ENCODE assay signal across 8 cellular contexts in the genomic region with DNA sequence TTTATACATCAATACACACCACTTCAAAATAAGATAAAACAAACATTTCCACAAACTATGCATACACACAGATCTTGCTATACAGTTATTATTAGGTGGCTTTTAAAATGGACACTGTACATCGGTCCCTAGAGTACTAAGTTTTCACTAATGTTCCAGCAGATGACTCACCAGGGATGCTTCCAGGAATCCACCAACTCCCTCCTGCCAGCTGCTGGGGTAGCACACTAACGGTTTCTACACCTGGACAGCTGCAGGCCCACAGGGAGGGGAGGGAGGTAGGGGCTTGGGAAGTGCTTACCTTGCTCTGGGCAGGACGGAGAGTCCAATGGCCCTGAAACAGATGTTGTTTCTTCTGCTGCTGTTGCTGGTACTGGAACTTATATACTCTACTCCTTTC. TPM values are rescaled to one million over a fixed set of nuclear protein-coding genes. Genes with fewer than 3 reads are reported as not detected.
DNase-seq lines count a peak whose midpoint lies in the region; ATAC-seq and TF ChIP-seq lines count a peak whose summit lies in the region.

A gene (minus strand): TSS at position 357 of the 400 bp plus-strand sequence. CDS start 3,705 bp downstream, outside the sequence.

- H3K4me1 Mint-ChIP-seq in activated CD8-positive, alpha-beta T cell treated with anti-CD3 and anti-CD28 coated beads for 36 hours (ENCODE audit: low read depth) = peaks cover 9% of the 10 kb centered on the region

- CTCF ChIA-PET in activated CD8-positive, alpha-beta T cell treated with anti-CD3 and anti-CD28 coated beads for 36 hours (lab: Charles Lee) = interaction anchor here (1.1 kb wide), 1 partner anchor 13 kb away, joined by 4 read pairs; no protein-coding TSS in a partner anchor

- H3K36me3 Mint-ChIP-seq in activated CD8-positive, alpha-beta T cell treated with anti-CD3 and anti-CD28 coated beads for 36 hours (ENCODE audit: low read depth) = no peaks in the 10 kb centered on the region

- intact Hi-C loops in heart right ventricle (cut with DNase I) (loop anchor here in 4 of 10 donors (5.0 to 10.0 kb wide), 3 partner anchors 107 to 655 kb away; a partner anchor contains a TSS), right cardiac atrium (cut with DNase I) (loop anchor here in 1 of 4 donors (5.0 kb wide), 1 partner anchor 657 kb away; no protein-coding TSS in a partner anchor), upper lobe of right lung (cut with DNase I) (no loop called here)
- intact Hi-C loops in activated CD8-positive, alpha-beta T cell treated with anti-CD3 and anti-CD28 coated beads for 36 hours (cut with micrococcal nuclease) = no loop called here

- DNase-seq in heart right ventricle (no peak), right cardiac atrium (no peak), upper lobe of right lung (no peak), NOMO-1 treated with dmso at 0.1 percent for 144 hours (lab: John Stamatoyannopoulos, UW; ENCODE audit: unreplicated experiment) (no peak)
- DNase-seq in activated CD8-positive, alpha-beta T cell treated with anti-CD3 and anti-CD28 coated beads for 36 hours = no peak

- no peaks in the 10 kb centered on the region for H3K9me3 ChIP-seq in heart right ventricle
- H3K9me3 ChIP-seq in right cardiac atrium (ENCODE audit: control insufficient read depth, low read length) = no peaks in the 10 kb centered on the region
- no peaks in the 10 kb centered on the region for H3K9me3 ChIP-seq in iPS-18a (ENCODE audit: control insufficient read depth, low read depth, low read length)
- no peaks in the 10 kb centered on the region for H3K9me3 ChIP-seq in upper lobe of right lung

- WGBS in heart right ventricle, 2 donors = 50 to 61% methylated on average over 3 of the region's 3 CpGs
- WGBS in right cardiac atrium = 51% methylated on average over 3 of the region's 3 CpGs

- H3K4me3 ChIP-seq in heart right ventricle (peak within 1 kb of the TSS; percentile 34 to 61 (median 50)), right cardiac atrium (ENCODE audit: low read length) (no peak within 1 kb of the TSS), iPS-18a (ENCODE audit: low read length) (peak within 1 kb of the TSS; percentile 60), upper lobe of right lung (peak within 1 kb of the TSS; percentile 50)

- H3K9me3 Mint-ChIP-seq in activated CD8-positive, alpha-beta T cell treated with anti-CD3 and anti-CD28 coated beads for 36 hours = no peaks in the 10 kb centered on the region

- H3K27ac Mint-ChIP-seq in activated CD8-positive, alpha-beta T cell treated with anti-CD3 and anti-CD28 coated beads for 36 hours = no peak within 1 kb of the TSS

- H3K36me3 ChIP-seq in heart right ventricle = no peaks in the 10 kb centered on the region
- no peaks in the 10 kb centered on the region for H3K36me3 ChIP-seq in iPS-18a (ENCODE audit: control insufficient read depth, low read depth, low read length)
- H3K36me3 ChIP-seq in upper lobe of right lung = no peaks in the 10 kb centered on the region

- peaks cover 10% of the 10 kb centered on the region for H3K27me3 Mint-ChIP-seq in activated CD8-positive, alpha-beta T cell treated with anti-CD3 and anti-CD28 coated beads for 36 hours

- H3K4me1 ChIP-seq in heart right ventricle = peaks cover 3 to 12% (median 10%) of the 10 kb centered on the region in 9 donors
- H3K4me1 ChIP-seq in right cardiac atrium (ENCODE audit: control insufficient read depth, insufficient read depth, low read length) = no peaks in the 10 kb centered on the region
- H3K4me1 ChIP-seq in iPS-18a (ENCODE audit: control insufficient read depth, low read depth, low read length) = no peaks in the 10 kb centered on the region
- peaks cover 5% of the 10 kb centered on the region for H3K4me1 ChIP-seq in upper lobe of right lung

- ATAC-seq in heart right ventricle (no peak), right cardiac atrium (no peak), upper lobe of right lung (no peak), GM18909 (IDR thresholded peaks at IDR 0.05; ENCODE audit: poor library complexity, unreplicated experiment) (no peak), HG02571 (IDR thresholded peaks at IDR 0.05; ENCODE audit: unreplicated experiment) (no peak)
- ATAC-seq in activated CD8-positive, alpha-beta T cell treated with anti-CD3 and anti-CD28 coated beads for 36 hours = no peak

- TF ChIP-seq CTCF in heart right ventricle (IDR thresholded peaks at IDR 0.05) = no peak
- no peak for TF ChIP-seq CTCF in activated CD8-positive, alpha-beta T cell treated with anti-CD3 and anti-CD28 coated beads for 36 hours (IDR thresholded peaks at IDR 0.05)
- TF ChIP-seq CTCF in upper lobe of right lung (IDR thresholded peaks at IDR 0.05) = no peak

- peak within 1 kb of the TSS; percentile 56 for H3K4me3 Mint-ChIP-seq in activated CD8-positive, alpha-beta T cell treated with anti-CD3 and anti-CD28 coated beads for 36 hours

- POLR2A ChIA-PET in activated CD8-positive, alpha-beta T cell treated with anti-CD3 and anti-CD28 coated beads for 36 hours (lab: Charles Lee) = no interaction called here

- peaks cover 0 to 33% (median 10%) of the 10 kb centered on the region in 7 donors for H3K27me3 ChIP-seq in heart right ventricle
- H3K27me3 ChIP-seq in right cardiac atrium (ENCODE audit: control insufficient read depth, insufficient read depth) = peaks cover 2% of the 10 kb centered on the region
- no peaks in the 10 kb centered on the region for H3K27me3 ChIP-seq in iPS-18a (ENCODE audit: control insufficient read depth, insufficient read depth, low read length)
- peaks cover 5% of the 10 kb centered on the region for H3K27me3 ChIP-seq in upper lobe of right lung

- peak within 1 kb of the TSS; percentile 55 for H3K9ac ChIP-seq in iPS-18a (ENCODE audit: low read length)

- H3K27ac ChIP-seq in heart right ventricle (peak within 1 kb of the TSS in 1 of 10 donors; percentile 48), right cardiac atrium (ENCODE audit: low read length) (no peak within 1 kb of the TSS), iPS-18a (ENCODE audit: low read length) (no peak within 1 kb of the TSS), upper lobe of right lung (no peak within 1 kb of the TSS)

RNA-seq across cellular contexts. Expression of the gene that starts here (rescaled TPM):
- total RNA-seq in heart right ventricle = not detected
- not detected for polyA plus RNA-seq in heart right ventricle
- not detected for total RNA-seq in right cardiac atrium
- not detected for polyA plus RNA-seq in right cardiac atrium
- total RNA-seq in activated CD8-positive, alpha-beta T cell treated with anti-CD3 and anti-CD28 coated beads for 36 hours = not detected
- not detected for total RNA-seq in upper lobe of right lung
